18 cellular contexts compared by ENCODE assay signal in genomic region chr6:16925461-16925860, GRCh38.
DNase-seq lines count a peak whose midpoint lies in the region; ATAC-seq, FAIRE-seq and TF ChIP-seq lines count a peak whose summit lies in the region.
"Had no signal": no experiment of that assay in that cellular context is flagged by ENCODE, and none has a peak within 500 bp of the region (broad histone marks: within the 10 kb centered on the region; RNA-seq: fewer than 3 reads in every experiment).

No MANE protein-coding gene starts in this region.

- H2AFZ ChIP-seq in Loucy (ENCODE audit: low read length) (peak overlapping the region; percentile 77), smooth muscle cell (ENCODE audit: low read depth) (peak overlapping the region; percentile 66)

- in situ Hi-C loops in astrocyte of the spinal cord (cut with HindIII; ENCODE audit: low sequenced_read_pairs) (no loop called here), gastrocnemius medialis (cut with MboI; ENCODE audit: low sequenced_read_pairs in 4 of 4) (no loop called here)

- H4K20me1 ChIP-seq in Loucy (ENCODE audit: insufficient read depth, low read length, poor library complexity, severe bottlenecking) (no peaks in the 10 kb centered on the region), smooth muscle cell (ENCODE audit: low read depth) (no peaks in the 10 kb centered on the region)

- ATAC-seq in gastrocnemius medialis (no peak), pancreas (no peak)

- no peaks in the 10 kb centered on the region for H3K36me3 ChIP-seq in Loucy (ENCODE audit: insufficient read depth, low read length)
- no peaks in the 10 kb centered on the region for H3K36me3 ChIP-seq in smooth muscle cell (ENCODE audit: low read depth)
- no peaks in the 10 kb centered on the region for H3K36me3 ChIP-seq in gastrocnemius medialis
- H3K36me3 ChIP-seq in pancreas = no peaks in the 10 kb centered on the region

- intact Hi-C loops in gastrocnemius medialis (cut with DNase I; ENCODE audit: low total_unique reads) = no loop called here
- intact Hi-C loops in pancreas (cut with DNase I) = no loop called here

- DNase-seq in ELR (ENCODE audit: low read depth) = peak; percentile 64
- peak; percentile 43 for DNase-seq in astrocyte of the spinal cord (ENCODE audit: low read depth, low spot score)
- no peak for DNase-seq in smooth muscle cell (lab: John Stamatoyannopoulos, UW; ENCODE audit: unreplicated experiment)
- DNase-seq in gastrocnemius medialis = no peak
- no peak for DNase-seq in NOMO-1 treated with DMSO at 0.1 percent for 48 hours (lab: John Stamatoyannopoulos, UW; ENCODE audit: unreplicated experiment)
- DNase-seq in pancreas = no peak
- DNase-seq: ACHN, COR-L47, Karpas-422, NCI-H1105, NCI-H1694, NCI-H510A treated with DMSO at 0.1 percent for 48 hours, NCI-H774, OCI-M1, SHP77 treated with DMSO at 0.1 percent for 48 hours had no signal

- H3K4me1 ChIP-seq in Loucy (ENCODE audit: insufficient read depth, low read length, poor library complexity, severe bottlenecking) = no peaks in the 10 kb centered on the region
- H3K4me1 ChIP-seq in smooth muscle cell (ENCODE audit: low read depth) = peaks cover 12% of the 10 kb centered on the region
- H3K4me1 ChIP-seq in gastrocnemius medialis = no peaks in the 10 kb centered on the region
- no peaks in the 10 kb centered on the region for H3K4me1 ChIP-seq in pancreas

- no peaks in the 10 kb centered on the region for H3K79me2 ChIP-seq in Loucy (ENCODE audit: insufficient read depth, low read length)
- H3K79me2 ChIP-seq in smooth muscle cell (ENCODE audit: low read depth) = no peaks in the 10 kb centered on the region

- H3K9me3 ChIP-seq in Loucy (ENCODE audit: insufficient read depth, low read depth, low read length) (no peaks in the 10 kb centered on the region), smooth muscle cell (replicated peaks; ENCODE audit: low read depth) (no peaks in the 10 kb centered on the region), gastrocnemius medialis (no peaks in the 10 kb centered on the region), pancreas (no peaks in the 10 kb centered on the region)

- H3K9ac ChIP-seq in Loucy (ENCODE audit: low read depth, low read length, poor library complexity, severe bottlenecking) (no peak overlapping the region), smooth muscle cell (ENCODE audit: low read depth) (no peak overlapping the region)

- H3F3A ChIP-seq in Loucy (ENCODE audit: low read depth) (no peaks in the 10 kb centered on the region), smooth muscle cell (ENCODE audit: low read depth) (peaks cover 6% of the 10 kb centered on the region)

- TF ChIP-seq CTCF in Loucy (conservative IDR thresholded peaks at IDR 0.05; ENCODE audit: low read length) (no peak), astrocyte of the spinal cord (IDR thresholded peaks at IDR 0.05; ENCODE audit: low read depth, low read length) (no peak), smooth muscle cell (IDR thresholded peaks at IDR 0.05; ENCODE audit: borderline replicate concordance, insufficient read depth, poor library complexity, severe bottlenecking) (no peak), gastrocnemius medialis (IDR thresholded peaks at IDR 0.05 in 4 of 5, conservative IDR thresholded peaks at IDR 0.05 in 1 of 5) (no peak), pancreas (IDR thresholded peaks at IDR 0.05) (no peak)

- no peak overlapping the region for H3K4me2 ChIP-seq in Loucy (ENCODE audit: low read depth, low read length, poor library complexity, severe bottlenecking)
- H3K4me2 ChIP-seq in smooth muscle cell = peak overlapping the region; percentile 30

- H3K27me3 ChIP-seq in Loucy (ENCODE audit: insufficient read depth, low read length, poor library complexity, severe bottlenecking) (no peaks in the 10 kb centered on the region), smooth muscle cell (ENCODE audit: low read depth) (no peaks in the 10 kb centered on the region), gastrocnemius medialis (no peaks in the 10 kb centered on the region), pancreas (no peaks in the 10 kb centered on the region)

- WGBS in smooth muscle cell (ENCODE audit: low lambda C conversion rate) = 50% methylated on average over 4 of the region's 4 CpGs
- 77 to 90% methylated on average over 4 of the region's 4 CpGs for WGBS in pancreas, 2 donors

- no peaks in the 10 kb centered on the region for H3K9me2 ChIP-seq in Loucy (replicated peaks; ENCODE audit: low read depth, low read length)

- FAIRE-seq in pancreas (lab: Jason Lieb, UNC) = no peak
- FAIRE-seq: GM12892, HTR-8/SVneo had no signal

- H3K27ac ChIP-seq in smooth muscle cell (ENCODE audit: low read depth) = peak overlapping the region; percentile 4
- H3K27ac ChIP-seq in gastrocnemius medialis = no peak overlapping the region
- H3K27ac ChIP-seq in pancreas = no peak overlapping the region

- no peak for TF ChIP-seq POLR2A in gastrocnemius medialis (IDR thresholded peaks at IDR 0.05)

- no peak overlapping the region for H3K4me3 ChIP-seq in Loucy (ENCODE audit: low read length, poor library complexity, severe bottlenecking)
- H3K4me3 ChIP-seq in astrocyte of the spinal cord (ENCODE audit: low read depth, low read length) = no peak overlapping the region
- H3K4me3 ChIP-seq in smooth muscle cell = no peak overlapping the region
- no peak overlapping the region for H3K4me3 ChIP-seq in gastrocnemius medialis
- H3K4me3 ChIP-seq in pancreas = no peak overlapping the region

Comparison
In these comparisons a context has a peak if more than half of its experiments do, and no peak if none do; other contexts are left out.
1. DNase-seq: peak in ELR (single experiment) and astrocyte of the spinal cord (single experiment); none in smooth muscle cell (single experiment), gastrocnemius medialis (0 of 2), NOMO-1 treated with DMSO at 0.1 percent for 48 hours (single experiment) and pancreas (0 of 6).